8 cellular contexts compared by ENCODE assay signal in genomic region chr2:225052703-225053102, GRCh38. TPM values are rescaled to one million over a fixed set of nuclear protein-coding genes. Genes with fewer than 3 reads are reported as not detected.
DNase-seq lines count a peak whose midpoint lies in the region; ATAC-seq and TF ChIP-seq lines count a peak whose summit lies in the region.

No MANE protein-coding gene starts in this region.

- H2AFZ ChIP-seq in neuronal stem cell (ENCODE audit: low read length) = no peak overlapping the region

- CTCF ChIA-PET in CD4-positive, alpha-beta memory T cell (lab: Charles Lee; ENCODE audit: partially characterized antibody) = interaction anchor here (0.5 to 5.1 kb wide), 9 partner anchors 10 to 108 kb away, joined by 3 to 47 read pairs (median 3); partner anchors contain the start of gene DOCK10
- CTCF ChIA-PET in activated CD4-positive, alpha-beta memory T cell treated with anti-CD3 and anti-CD28 coated beads, Interleukin-2, amount 10 ng/mL, durations not matched to agents 7 days and 5 days (lab: Charles Lee) = interaction anchor here (0.9 to 1.8 kb wide), 5 partner anchors 10 to 608 kb away, joined by 3 to 23 read pairs (median 3); partner anchors contain the start of gene DOCK10

- TF ChIP-seq EP300 in tibial nerve (IDR thresholded peaks at IDR 0.05) = no peak

- H3K36me3 ChIP-seq in CD4-positive, alpha-beta memory T cell (ENCODE audit: insufficient read depth, low read length) = no peaks in the 10 kb centered on the region
- H3K36me3 ChIP-seq in tibial nerve = no peaks in the 10 kb centered on the region
- no peaks in the 10 kb centered on the region for H3K36me3 ChIP-seq in neuronal stem cell (replicated peaks in 1 of 2; ENCODE audit: control insufficient read depth in 2 of 2, insufficient read depth in 2 of 2, low read length in 2 of 2)

- no peaks in the 10 kb centered on the region for H3K27me3 Mint-ChIP-seq in CD4-positive, alpha-beta memory T cell
- peaks cover 15% of the 10 kb centered on the region for H3K27me3 Mint-ChIP-seq in activated CD4-positive, alpha-beta memory T cell treated with anti-CD3 and anti-CD28 coated beads, Interleukin-2, amount 10 ng/mL, durations not matched to agents 7 days and 5 days

- H3K4me1 Mint-ChIP-seq in CD4-positive, alpha-beta memory T cell = peaks cover 46 to 72% (median 57%) of the 10 kb centered on the region in 4 donors
- peaks cover 65% of the 10 kb centered on the region for H3K4me1 Mint-ChIP-seq in activated CD4-positive, alpha-beta memory T cell treated with anti-CD3 and anti-CD28 coated beads, Interleukin-2, amount 10 ng/mL, durations not matched to agents 7 days and 5 days

- H3K79me1 ChIP-seq in neuronal stem cell (ENCODE audit: low read depth, low read length) = no peaks in the 10 kb centered on the region

- no peak overlapping the region for H4K8ac ChIP-seq in neuronal stem cell (ENCODE audit: low read depth, low read length)

- H2BK12ac ChIP-seq in neuronal stem cell (ENCODE audit: low read length) = no peak overlapping the region

- H3K4ac ChIP-seq in neuronal stem cell (ENCODE audit: low read length) = no peak overlapping the region

- no peak overlapping the region for H3K23ac ChIP-seq in neuronal stem cell (ENCODE audit: low read depth, low read length, poor library complexity)

- peak overlapping the region in 1 of 2 donors; percentile 26 for H3K4me3 ChIP-seq in CD4-positive, alpha-beta memory T cell (ENCODE audit: low read length in 2 of 2)
- H3K4me3 ChIP-seq in tibial nerve (no peak overlapping the region), neuronal stem cell (ENCODE audit: low read length in 2 of 2) (no peak overlapping the region)

- peak overlapping the region; percentile 6 to 82 (median 31) for H3K27ac Mint-ChIP-seq in CD4-positive, alpha-beta memory T cell
- peak overlapping the region; percentile 84 for H3K27ac Mint-ChIP-seq in activated CD4-positive, alpha-beta memory T cell treated with anti-CD3 and anti-CD28 coated beads, Interleukin-2, amount 10 ng/mL, durations not matched to agents 7 days and 5 days

- no peak for TF ChIP-seq POLR2A in tibial nerve (IDR thresholded peaks at IDR 0.05)

- no peak for TF ChIP-seq CTCF in tibial nerve (IDR thresholded peaks at IDR 0.05)

- no peak overlapping the region for H2AK5ac ChIP-seq in neuronal stem cell (ENCODE audit: low read depth, low read length)

- no peaks in the 10 kb centered on the region for H3K27me3 ChIP-seq in CD4-positive, alpha-beta memory T cell (ENCODE audit: insufficient read depth, low read length)
- no peaks in the 10 kb centered on the region for H3K27me3 ChIP-seq in tibial nerve
- H3K27me3 ChIP-seq in neuronal stem cell (ENCODE audit: control insufficient read depth in 3 of 3, insufficient read depth in 3 of 3, low read depth in 1 of 3, low read length in 3 of 3) = no peaks in the 10 kb centered on the region

- H4K91ac ChIP-seq in neuronal stem cell (ENCODE audit: low read depth, low read length, poor library complexity) = no peak overlapping the region

- H3K27ac ChIP-seq in CD4-positive, alpha-beta memory T cell (ENCODE audit: low read depth, low read length) = peak overlapping the region; percentile 27
- H3K27ac ChIP-seq in tibial nerve (no peak overlapping the region), neuronal stem cell (replicated peaks; ENCODE audit: low read length) (no peak overlapping the region)

- no peak overlapping the region for H3K18ac ChIP-seq in neuronal stem cell (ENCODE audit: low read length)

- no peaks in the 10 kb centered on the region for H3K9me3 Mint-ChIP-seq in CD4-positive, alpha-beta memory T cell
- no peaks in the 10 kb centered on the region for H3K9me3 Mint-ChIP-seq in activated CD4-positive, alpha-beta memory T cell treated with anti-CD3 and anti-CD28 coated beads, Interleukin-2, amount 10 ng/mL, durations not matched to agents 7 days and 5 days

- no peak overlapping the region for H3K4me2 ChIP-seq in neuronal stem cell (ENCODE audit: insufficient read depth, low read length, poor library complexity, severe bottlenecking)

- DNase-seq in CD4-positive, alpha-beta memory T cell = peak; percentile 50 to 72 (median 58)
- peak; percentile 50 for DNase-seq in activated CD4-positive, alpha-beta memory T cell treated with anti-CD3 and anti-CD28 coated beads, Interleukin-2, amount 10 ng/mL, durations not matched to agents 7 days and 5 days
- DNase-seq in NCI-H524 treated with DMSO at 0.1 percent for 48 hours (lab: John Stamatoyannopoulos, UW) = no peak
- DNase-seq in tibial nerve (ENCODE audit: low spot score in 2 of 2) = no peak
- no peak for DNase-seq in NCI-H146 treated with DMSO at 0.1 percent for 48 hours (lab: John Stamatoyannopoulos, UW; ENCODE audit: unreplicated experiment)
- DNase-seq in neuronal stem cell (ENCODE audit: low spot score) = no peak

- ATAC-seq in GM19328 (IDR thresholded peaks at IDR 0.05; ENCODE audit: unreplicated experiment) (peak; percentile 68), HG03108 (IDR thresholded peaks at IDR 0.05; ENCODE audit: unreplicated experiment) (peak; percentile 94)

- no peak overlapping the region for H2BK15ac ChIP-seq in neuronal stem cell (ENCODE audit: low read length)

- no peak overlapping the region for H3K14ac ChIP-seq in neuronal stem cell (ENCODE audit: low read length)

- no peak overlapping the region for H3K9ac ChIP-seq in neuronal stem cell (ENCODE audit: low read depth, low read length, poor library complexity)

- POLR2A ChIA-PET in CD4-positive, alpha-beta memory T cell (lab: Charles Lee; ENCODE audit: partially characterized antibody) = interaction anchor here (0.6 to 5.2 kb wide), 17 partner anchors 8 to 1783 kb away, joined by 3 to 154 read pairs (median 4); partner anchors contain the start of genes DOCK10 and RHBDD1
- POLR2A ChIA-PET in activated CD4-positive, alpha-beta memory T cell treated with anti-CD3 and anti-CD28 coated beads, Interleukin-2, amount 10 ng/mL, durations not matched to agents 7 days and 5 days (lab: Charles Lee) = interaction anchor here (0.7 to 2.3 kb wide), 11 partner anchors 12 to 130 kb away, joined by 3 to 113 read pairs (median 5); partner anchors contain the start of gene DOCK10

- peaks cover 68% of the 10 kb centered on the region for H3K4me1 ChIP-seq in CD4-positive, alpha-beta memory T cell (ENCODE audit: insufficient read depth, low read length)
- no peaks in the 10 kb centered on the region for H3K4me1 ChIP-seq in tibial nerve
- no peaks in the 10 kb centered on the region for H3K4me1 ChIP-seq in neuronal stem cell (ENCODE audit: control insufficient read depth in 2 of 2, insufficient read depth in 1 of 2, low read depth in 1 of 2, low read length in 2 of 2)

- peak overlapping the region in 7 of 8 donors; percentile 54 to 72 (median 62) for H3K4me3 Mint-ChIP-seq in CD4-positive, alpha-beta memory T cell
- H3K4me3 Mint-ChIP-seq in activated CD4-positive, alpha-beta memory T cell treated with anti-CD3 and anti-CD28 coated beads, Interleukin-2, amount 10 ng/mL, durations not matched to agents 7 days and 5 days = peak overlapping the region; percentile 15

- intact Hi-C loops in CD4-positive, alpha-beta memory T cell (cut with micrococcal nuclease) = loop anchor here (1.0 kb wide), 1 partner anchor 11 kb away; no protein-coding TSS in a partner anchor

- H2BK120ac ChIP-seq in neuronal stem cell (ENCODE audit: low read depth, low read length) = no peak overlapping the region

- H3K36me3 Mint-ChIP-seq in CD4-positive, alpha-beta memory T cell = peaks cover 0 to 3% of the 10 kb centered on the region in 2 donors
- H3K36me3 Mint-ChIP-seq in activated CD4-positive, alpha-beta memory T cell treated with anti-CD3 and anti-CD28 coated beads, Interleukin-2, amount 10 ng/mL, durations not matched to agents 7 days and 5 days (ENCODE audit: low read depth) = peaks cover 2% of the 10 kb centered on the region

- H3K9me3 ChIP-seq in CD4-positive, alpha-beta memory T cell (ENCODE audit: control insufficient read depth in 1 of 2, low read length in 2 of 2) = no peaks in the 10 kb centered on the region
- H3K9me3 ChIP-seq in tibial nerve = no peaks in the 10 kb centered on the region
- no peaks in the 10 kb centered on the region for H3K9me3 ChIP-seq in neuronal stem cell (replicated peaks in 1 of 2; ENCODE audit: control insufficient read depth in 2 of 2, insufficient read depth in 1 of 2, low read depth in 1 of 2, low read length in 2 of 2)

- H2BK5ac ChIP-seq in neuronal stem cell (ENCODE audit: low read length) = no peak overlapping the region

RNA-seq across cellular contexts. Expression of gene DOCK10, which starts 10.4 kb away (rescaled TPM):
- 100 to 1,000 TPM; 180 to 186 TPM for total RNA-seq in CD4-positive, alpha-beta memory T cell
- polyA plus RNA-seq in CD4-positive, alpha-beta memory T cell = 10 to 100 TPM; 26.0 to 69.9 TPM
- total RNA-seq in activated CD4-positive, alpha-beta memory T cell treated with anti-CD3 and anti-CD28 coated beads, Interleukin-2, amount 10 ng/mL, durations not matched to agents 7 days and 5 days = 100 to 1,000 TPM; 223 to 239 TPM
- total RNA-seq in tibial nerve = 10 to 100 TPM; 16.7 to 37.2 (median 20.8) TPM
- 0.84 TPM for polyA plus RNA-seq in neuronal stem cell (2013, experiment 1 of 2)
- polyA plus RNA-seq in neuronal stem cell (2013, experiment 2 of 2) = 0.79 TPM

Comparison
In these comparisons a context has a peak if more than half of its experiments do, and no peak if none do; other contexts are left out.
1. DNase-seq: peak in CD4-positive, alpha-beta memory T cell (5 of 5) and activated CD4-positive, alpha-beta memory T cell treated with anti-CD3 and anti-CD28 coated beads, Interleukin-2, amount 10 ng/mL, durations not matched to agents 7 days and 5 days (single experiment); none in NCI-H524 treated with DMSO at 0.1 percent for 48 hours (single experiment), tibial nerve (0 of 2), NCI-H146 treated with DMSO at 0.1 percent for 48 hours (single experiment) and neuronal stem cell (single experiment).
2. RNA of gene DOCK10, which starts 10.4 kb away (total RNA-seq): 223 to 239 TPM in activated CD4-positive, alpha-beta memory T cell treated with anti-CD3 and anti-CD28 coated beads, Interleukin-2, amount 10 ng/mL, durations not matched to agents 7 days and 5 days and 180 to 186 TPM in CD4-positive, alpha-beta memory T cell; 16.7 to 37.2 TPM in tibial nerve; every median in the first group is over 4 times any median in the second.